In the genomic region with DNA sequence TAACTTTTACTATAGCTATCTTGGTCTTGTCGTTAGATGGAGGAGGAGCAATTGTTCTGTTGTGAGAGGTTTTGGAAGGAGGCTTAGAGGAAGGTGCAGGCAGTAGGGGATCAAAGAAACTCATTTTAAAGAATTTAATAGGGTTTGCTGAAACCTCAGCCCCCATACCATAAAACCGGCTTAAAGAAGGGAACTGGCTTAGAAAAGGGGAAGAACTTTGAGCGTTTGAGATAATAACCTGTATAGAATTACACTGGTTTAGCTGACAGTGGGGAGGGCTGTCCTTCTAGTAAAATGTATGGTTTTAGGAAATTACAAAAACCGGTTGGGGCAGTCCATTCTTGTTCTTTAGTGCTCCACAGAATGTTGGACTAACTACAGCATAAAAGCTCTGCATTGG, we compare ENCODE assay signal across 1 cellular context.
TF ChIP-seq lines count a peak whose summit lies in the region.

No MANE protein-coding gene starts in this region.

TF ChIP-seq in HEK293, 187 proteins besides CTCF, POLR2A, EP300 and RAD21 (continued from another document and continues in another):
- TF ChIP-seq, protein P1, sequence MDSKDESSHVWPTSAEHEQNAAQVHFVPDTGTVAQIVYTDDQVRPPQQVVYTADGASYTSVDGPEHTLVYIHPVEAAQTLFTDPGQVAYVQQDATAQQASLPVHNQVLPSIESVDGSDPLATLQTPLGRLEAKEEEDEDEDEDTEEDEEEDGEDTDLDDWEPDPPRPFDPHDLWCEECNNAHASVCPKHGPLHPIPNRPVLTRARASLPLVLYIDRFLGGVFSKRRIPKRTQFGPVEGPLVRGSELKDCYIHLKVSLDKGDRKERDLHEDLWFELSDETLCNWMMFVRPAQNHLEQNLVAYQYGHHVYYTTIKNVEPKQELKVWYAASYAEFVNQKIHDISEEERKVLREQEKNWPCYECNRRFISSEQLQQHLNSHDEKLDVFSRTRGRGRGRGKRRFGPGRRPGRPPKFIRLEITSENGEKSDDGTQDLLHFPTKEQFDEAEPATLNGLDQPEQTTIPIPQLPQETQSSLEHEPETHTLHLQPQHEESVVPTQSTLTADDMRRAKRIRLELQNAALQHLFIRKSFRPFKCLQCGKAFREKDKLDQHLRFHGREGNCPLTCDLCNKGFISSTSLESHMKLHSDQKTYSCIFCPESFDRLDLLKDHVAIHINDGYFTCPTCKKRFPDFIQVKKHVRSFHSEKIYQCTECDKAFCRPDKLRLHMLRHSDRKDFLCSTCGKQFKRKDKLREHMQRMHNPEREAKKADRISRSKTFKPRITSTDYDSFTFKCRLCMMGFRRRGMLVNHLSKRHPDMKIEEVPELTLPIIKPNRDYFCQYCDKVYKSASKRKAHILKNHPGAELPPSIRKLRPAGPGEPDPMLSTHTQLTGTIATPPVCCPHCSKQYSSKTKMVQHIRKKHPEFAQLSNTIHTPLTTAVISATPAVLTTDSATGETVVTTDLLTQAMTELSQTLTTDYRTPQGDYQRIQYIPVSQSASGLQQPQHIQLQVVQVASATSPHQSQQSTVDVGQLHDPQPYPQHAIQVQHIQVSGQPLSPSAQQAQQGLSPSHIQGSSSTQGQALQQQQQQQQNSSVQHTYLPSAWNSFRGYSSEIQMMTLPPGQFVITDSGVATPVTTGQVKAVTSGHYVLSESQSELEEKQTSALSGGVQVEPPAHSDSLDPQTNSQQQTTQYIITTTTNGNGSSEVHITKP (tag by site-specific recombination; IDR thresholded peaks at IDR 0.05), result peak; percentile 26; the same call in 1 of the 2 replicates
- no peak for TF ChIP-seq ZNF140 (tag by site-specific recombination; IDR thresholded peaks at IDR 0.05)
- TF ChIP-seq ZNF394 (tag by site-specific recombination; IDR thresholded peaks at IDR 0.05; ENCODE audit: borderline replicate concordance), result no peak
- TF ChIP-seq ZNF341 (tag by site-specific recombination; IDR thresholded peaks at IDR 0.05; ENCODE audit: low read depth), result no peak
- TF ChIP-seq ZNF433 (tag by site-specific recombination; IDR thresholded peaks at IDR 0.05; ENCODE audit: low read depth), result no peak
- TF ChIP-seq ZBTB21 (tag by site-specific recombination; IDR thresholded peaks at IDR 0.05), result no peak
- TF ChIP-seq ZIC2 (tag by site-specific recombination; IDR thresholded peaks at IDR 0.05), result no peak
- TF ChIP-seq, protein P2, sequence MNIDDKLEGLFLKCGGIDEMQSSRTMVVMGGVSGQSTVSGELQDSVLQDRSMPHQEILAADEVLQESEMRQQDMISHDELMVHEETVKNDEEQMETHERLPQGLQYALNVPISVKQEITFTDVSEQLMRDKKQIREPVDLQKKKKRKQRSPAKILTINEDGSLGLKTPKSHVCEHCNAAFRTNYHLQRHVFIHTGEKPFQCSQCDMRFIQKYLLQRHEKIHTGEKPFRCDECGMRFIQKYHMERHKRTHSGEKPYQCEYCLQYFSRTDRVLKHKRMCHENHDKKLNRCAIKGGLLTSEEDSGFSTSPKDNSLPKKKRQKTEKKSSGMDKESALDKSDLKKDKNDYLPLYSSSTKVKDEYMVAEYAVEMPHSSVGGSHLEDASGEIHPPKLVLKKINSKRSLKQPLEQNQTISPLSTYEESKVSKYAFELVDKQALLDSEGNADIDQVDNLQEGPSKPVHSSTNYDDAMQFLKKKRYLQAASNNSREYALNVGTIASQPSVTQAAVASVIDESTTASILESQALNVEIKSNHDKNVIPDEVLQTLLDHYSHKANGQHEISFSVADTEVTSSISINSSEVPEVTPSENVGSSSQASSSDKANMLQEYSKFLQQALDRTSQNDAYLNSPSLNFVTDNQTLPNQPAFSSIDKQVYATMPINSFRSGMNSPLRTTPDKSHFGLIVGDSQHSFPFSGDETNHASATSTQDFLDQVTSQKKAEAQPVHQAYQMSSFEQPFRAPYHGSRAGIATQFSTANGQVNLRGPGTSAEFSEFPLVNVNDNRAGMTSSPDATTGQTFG (tag by site-specific recombination; IDR thresholded peaks at IDR 0.05; ENCODE audit: borderline replicate concordance), result no peak
- TF ChIP-seq ZNF16 (tag by site-specific recombination; IDR thresholded peaks at IDR 0.05; ENCODE audit: low read depth), result no peak
- no peak for TF ChIP-seq ZNF354C (tag by site-specific recombination; IDR thresholded peaks at IDR 0.05; ENCODE audit: borderline replicate concordance, low read depth)
- TF ChIP-seq FEZF1 (tag by site-specific recombination; IDR thresholded peaks at IDR 0.05), result 0 out of 2 replicates have a peak, but pooled peaks have one; percentile 11
- TF ChIP-seq BCL11A (tag by site-specific recombination; IDR thresholded peaks at IDR 0.05; ENCODE audit: low read depth), result no peak
- TF ChIP-seq SP7 (tag by site-specific recombination; IDR thresholded peaks at IDR 0.05), result peak; percentile 45; the same call in 1 of the 2 replicates
- no peak for TF ChIP-seq ZNF747 (tag by site-specific recombination; IDR thresholded peaks at IDR 0.05)
- TF ChIP-seq ZNF423 (tag by site-specific recombination; IDR thresholded peaks at IDR 0.05), result no peak
- TF ChIP-seq ZNF324 (tag by site-specific recombination; IDR thresholded peaks at IDR 0.05), result no peak
- peak; percentile 95 for TF ChIP-seq MZF1 (tag by site-specific recombination; IDR thresholded peaks at IDR 0.05; ENCODE audit: borderline replicate concordance)
- TF ChIP-seq, protein P3, sequence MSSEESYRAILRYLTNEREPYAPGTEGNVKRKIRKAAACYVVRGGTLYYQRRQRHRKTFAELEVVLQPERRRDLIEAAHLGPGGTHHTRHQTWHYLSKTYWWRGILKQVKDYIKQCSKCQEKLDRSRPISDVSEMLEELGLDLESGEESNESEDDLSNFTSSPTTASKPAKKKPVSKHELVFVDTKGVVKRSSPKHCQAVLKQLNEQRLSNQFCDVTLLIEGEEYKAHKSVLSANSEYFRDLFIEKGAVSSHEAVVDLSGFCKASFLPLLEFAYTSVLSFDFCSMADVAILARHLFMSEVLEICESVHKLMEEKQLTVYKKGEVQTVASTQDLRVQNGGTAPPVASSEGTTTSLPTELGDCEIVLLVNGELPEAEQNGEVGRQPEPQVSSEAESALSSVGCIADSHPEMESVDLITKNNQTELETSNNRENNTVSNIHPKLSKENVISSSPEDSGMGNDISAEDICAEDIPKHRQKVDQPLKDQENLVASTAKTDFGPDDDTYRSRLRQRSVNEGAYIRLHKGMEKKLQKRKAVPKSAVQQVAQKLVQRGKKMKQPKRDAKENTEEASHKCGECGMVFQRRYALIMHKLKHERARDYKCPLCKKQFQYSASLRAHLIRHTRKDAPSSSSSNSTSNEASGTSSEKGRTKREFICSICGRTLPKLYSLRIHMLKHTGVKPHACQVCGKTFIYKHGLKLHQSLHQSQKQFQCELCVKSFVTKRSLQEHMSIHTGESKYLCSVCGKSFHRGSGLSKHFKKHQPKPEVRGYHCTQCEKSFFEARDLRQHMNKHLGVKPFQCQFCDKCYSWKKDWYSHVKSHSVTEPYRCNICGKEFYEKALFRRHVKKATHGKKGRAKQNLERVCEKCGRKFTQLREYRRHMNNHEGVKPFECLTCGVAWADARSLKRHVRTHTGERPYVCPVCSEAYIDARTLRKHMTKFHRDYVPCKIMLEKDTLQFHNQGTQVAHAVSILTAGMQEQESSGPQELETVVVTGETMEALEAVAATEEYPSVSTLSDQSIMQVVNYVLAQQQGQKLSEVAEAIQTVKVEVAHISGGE (tag by site-specific recombination; conservative IDR thresholded peaks at IDR 0.05; ENCODE audit: low read depth), result no peak
- TF ChIP-seq, protein P4, sequence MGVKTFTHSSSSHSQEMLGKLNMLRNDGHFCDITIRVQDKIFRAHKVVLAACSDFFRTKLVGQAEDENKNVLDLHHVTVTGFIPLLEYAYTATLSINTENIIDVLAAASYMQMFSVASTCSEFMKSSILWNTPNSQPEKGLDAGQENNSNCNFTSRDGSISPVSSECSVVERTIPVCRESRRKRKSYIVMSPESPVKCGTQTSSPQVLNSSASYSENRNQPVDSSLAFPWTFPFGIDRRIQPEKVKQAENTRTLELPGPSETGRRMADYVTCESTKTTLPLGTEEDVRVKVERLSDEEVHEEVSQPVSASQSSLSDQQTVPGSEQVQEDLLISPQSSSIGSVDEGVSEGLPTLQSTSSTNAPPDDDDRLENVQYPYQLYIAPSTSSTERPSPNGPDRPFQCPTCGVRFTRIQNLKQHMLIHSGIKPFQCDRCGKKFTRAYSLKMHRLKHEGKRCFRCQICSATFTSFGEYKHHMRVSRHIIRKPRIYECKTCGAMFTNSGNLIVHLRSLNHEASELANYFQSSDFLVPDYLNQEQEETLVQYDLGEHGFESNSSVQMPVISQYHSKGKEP (tag by site-specific recombination; IDR thresholded peaks at IDR 0.05), result no peak
- TF ChIP-seq, protein P5, sequence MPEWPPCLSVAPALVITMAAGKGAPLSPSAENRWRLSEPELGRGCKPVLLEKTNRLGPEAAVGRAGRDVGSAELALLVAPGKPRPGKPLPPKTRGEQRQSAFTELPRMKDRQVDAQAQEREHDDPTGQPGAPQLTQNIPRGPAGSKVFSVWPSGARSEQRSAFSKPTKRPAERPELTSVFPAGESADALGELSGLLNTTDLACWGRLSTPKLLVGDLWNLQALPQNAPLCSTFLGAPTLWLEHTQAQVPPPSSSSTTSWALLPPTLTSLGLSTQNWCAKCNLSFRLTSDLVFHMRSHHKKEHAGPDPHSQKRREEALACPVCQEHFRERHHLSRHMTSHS (tag by site-specific recombination; IDR thresholded peaks at IDR 0.05), result no peak
- TF ChIP-seq, protein P6, sequence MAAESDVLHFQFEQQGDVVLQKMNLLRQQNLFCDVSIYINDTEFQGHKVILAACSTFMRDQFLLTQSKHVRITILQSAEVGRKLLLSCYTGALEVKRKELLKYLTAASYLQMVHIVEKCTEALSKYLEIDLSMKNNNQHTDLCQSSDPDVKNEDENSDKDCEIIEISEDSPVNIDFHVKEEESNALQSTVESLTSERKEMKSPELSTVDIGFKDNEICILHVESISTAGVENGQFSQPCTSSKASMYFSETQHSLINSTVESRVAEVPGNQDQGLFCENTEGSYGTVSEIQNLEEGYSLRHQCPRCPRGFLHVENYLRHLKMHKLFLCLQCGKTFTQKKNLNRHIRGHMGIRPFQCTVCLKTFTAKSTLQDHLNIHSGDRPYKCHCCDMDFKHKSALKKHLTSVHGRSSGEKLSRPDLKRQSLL (tag by site-specific recombination; IDR thresholded peaks at IDR 0.05), result no peak
- TF ChIP-seq, protein P7, sequence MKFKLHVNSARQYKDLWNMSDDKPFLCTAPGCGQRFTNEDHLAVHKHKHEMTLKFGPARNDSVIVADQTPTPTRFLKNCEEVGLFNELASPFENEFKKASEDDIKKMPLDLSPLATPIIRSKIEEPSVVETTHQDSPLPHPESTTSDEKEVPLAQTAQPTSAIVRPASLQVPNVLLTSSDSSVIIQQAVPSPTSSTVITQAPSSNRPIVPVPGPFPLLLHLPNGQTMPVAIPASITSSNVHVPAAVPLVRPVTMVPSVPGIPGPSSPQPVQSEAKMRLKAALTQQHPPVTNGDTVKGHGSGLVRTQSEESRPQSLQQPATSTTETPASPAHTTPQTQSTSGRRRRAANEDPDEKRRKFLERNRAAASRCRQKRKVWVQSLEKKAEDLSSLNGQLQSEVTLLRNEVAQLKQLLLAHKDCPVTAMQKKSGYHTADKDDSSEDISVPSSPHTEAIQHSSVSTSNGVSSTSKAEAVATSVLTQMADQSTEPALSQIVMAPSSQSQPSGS (tag by site-specific recombination; IDR thresholded peaks at IDR 0.05; ENCODE audit: low read depth), result no peak
- TF ChIP-seq ZBTB17 (tag by site-specific recombination; IDR thresholded peaks at IDR 0.05), result no peak
- TF ChIP-seq ZNF792 (tag by site-specific recombination; IDR thresholded peaks at IDR 0.05), result no peak
- no peak for TF ChIP-seq ZNF624 (tag by site-specific recombination; IDR thresholded peaks at IDR 0.05)
- TF ChIP-seq ZNF529 (tag by site-specific recombination; IDR thresholded peaks at IDR 0.05; ENCODE audit: insufficient replicate concordance), result no peak
- no peak for TF ChIP-seq ZNF174 (tag by site-specific recombination; IDR thresholded peaks at IDR 0.05)
- TF ChIP-seq ZNF404 (tag by site-specific recombination; IDR thresholded peaks at IDR 0.05), result no peak
- TF ChIP-seq ZNF560 (tag by site-specific recombination; IDR thresholded peaks at IDR 0.05; ENCODE audit: borderline replicate concordance), result no peak
- TF ChIP-seq, protein P8, sequence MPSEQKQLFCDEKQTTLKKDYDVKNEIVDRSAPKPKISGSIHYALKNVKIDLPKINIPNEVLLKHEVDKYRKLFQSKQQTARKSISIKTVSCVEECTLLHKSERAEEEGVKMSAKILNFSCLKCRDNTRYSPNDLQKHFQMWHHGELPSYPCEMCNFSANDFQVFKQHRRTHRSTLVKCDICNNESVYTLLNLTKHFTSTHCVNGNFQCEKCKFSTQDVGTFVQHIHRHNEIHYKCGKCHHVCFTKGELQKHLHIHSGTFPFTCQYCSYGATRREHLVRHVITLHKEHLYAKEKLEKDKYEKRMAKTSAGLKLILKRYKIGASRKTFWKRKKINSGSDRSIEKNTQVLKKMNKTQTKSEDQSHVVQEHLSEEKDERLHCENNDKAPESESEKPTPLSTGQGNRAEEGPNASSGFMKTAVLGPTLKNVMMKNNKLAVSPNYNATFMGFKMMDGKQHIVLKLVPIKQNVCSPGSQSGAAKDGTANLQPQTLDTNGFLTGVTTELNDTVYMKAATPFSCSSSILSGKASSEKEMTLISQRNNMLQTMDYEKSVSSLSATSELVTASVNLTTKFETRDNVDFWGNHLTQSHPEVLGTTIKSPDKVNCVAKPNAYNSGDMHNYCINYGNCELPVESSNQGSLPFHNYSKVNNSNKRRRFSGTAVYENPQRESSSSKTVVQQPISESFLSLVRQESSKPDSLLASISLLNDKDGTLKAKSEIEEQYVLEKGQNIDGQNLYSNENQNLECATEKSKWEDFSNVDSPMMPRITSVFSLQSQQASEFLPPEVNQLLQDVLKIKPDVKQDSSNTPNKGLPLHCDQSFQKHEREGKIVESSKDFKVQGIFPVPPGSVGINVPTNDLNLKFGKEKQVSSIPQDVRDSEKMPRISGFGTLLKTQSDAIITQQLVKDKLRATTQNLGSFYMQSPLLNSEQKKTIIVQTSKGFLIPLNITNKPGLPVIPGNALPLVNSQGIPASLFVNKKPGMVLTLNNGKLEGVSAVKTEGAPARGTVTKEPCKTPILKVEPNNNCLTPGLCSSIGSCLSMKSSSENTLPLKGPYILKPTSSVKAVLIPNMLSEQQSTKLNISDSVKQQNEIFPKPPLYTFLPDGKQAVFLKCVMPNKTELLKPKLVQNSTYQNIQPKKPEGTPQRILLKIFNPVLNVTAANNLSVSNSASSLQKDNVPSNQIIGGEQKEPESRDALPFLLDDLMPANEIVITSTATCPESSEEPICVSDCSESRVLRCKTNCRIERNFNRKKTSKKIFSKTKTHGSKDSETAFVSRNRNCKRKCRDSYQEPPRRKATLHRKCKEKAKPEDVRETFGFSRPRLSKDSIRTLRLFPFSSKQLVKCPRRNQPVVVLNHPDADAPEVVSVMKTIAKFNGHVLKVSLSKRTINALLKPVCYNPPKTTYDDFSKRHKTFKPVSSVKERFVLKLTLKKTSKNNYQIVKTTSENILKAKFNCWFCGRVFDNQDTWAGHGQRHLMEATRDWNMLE (tag by site-specific recombination; conservative IDR thresholded peaks at IDR 0.05; ENCODE audit: low read depth), result no peak
- TF ChIP-seq, protein P9, sequence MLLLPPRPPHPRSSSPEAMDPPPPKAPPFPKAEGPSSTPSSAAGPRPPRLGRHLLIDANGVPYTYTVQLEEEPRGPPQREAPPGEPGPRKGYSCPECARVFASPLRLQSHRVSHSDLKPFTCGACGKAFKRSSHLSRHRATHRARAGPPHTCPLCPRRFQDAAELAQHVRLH (tag by site-specific recombination; IDR thresholded peaks at IDR 0.05), result 0 out of 2 replicates have a peak, but pooled peaks have one; percentile 51
- TF ChIP-seq YY2 (tag by site-specific recombination; IDR thresholded peaks at IDR 0.05), result no peak
- no peak for TF ChIP-seq ZFP41 (tag by site-specific recombination; IDR thresholded peaks at IDR 0.05; ENCODE audit: borderline replicate concordance)
- TF ChIP-seq SALL2 (tag by site-specific recombination; IDR thresholded peaks at IDR 0.05; ENCODE audit: borderline replicate concordance), result no peak
- TF ChIP-seq GLIS1 (tag by site-specific recombination; IDR thresholded peaks at IDR 0.05), result no peak
